1 cellular context compared by ENCODE assay signal in the genomic region with DNA sequence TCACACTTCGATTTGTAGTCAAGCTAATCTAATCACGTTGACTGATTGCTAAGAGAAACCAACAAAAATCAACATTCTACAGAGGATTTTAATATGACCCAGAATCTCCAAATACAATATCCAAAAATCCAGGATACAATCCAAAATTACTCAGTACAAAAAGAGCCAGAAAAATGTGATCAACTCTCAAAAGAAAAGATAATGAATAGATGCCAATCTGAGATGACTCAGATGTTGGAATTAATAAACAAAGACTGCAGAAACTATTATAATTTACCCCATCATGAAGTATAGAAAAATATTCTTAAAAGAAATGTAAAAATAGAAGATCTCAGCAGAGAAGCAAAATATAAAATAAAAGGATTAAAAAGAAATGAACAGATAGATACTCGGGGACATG.
TF ChIP-seq lines count a peak whose summit lies in the region.

No MANE protein-coding gene starts in this region.

TF ChIP-seq in IMR-90, 13 proteins besides CTCF, POLR2A, EP300 and RAD21:
- no peak for TF ChIP-seq FOS (IDR thresholded peaks at IDR 0.05; ENCODE audit: low read depth, low read length)
- no peak for TF ChIP-seq RFX5 (IDR thresholded peaks at IDR 0.05; ENCODE audit: low read depth, low read length)
- TF ChIP-seq USF2 (IDR thresholded peaks at IDR 0.05; ENCODE audit: low read depth, low read length), result no peak
- TF ChIP-seq CEBPB (IDR thresholded peaks at IDR 0.05; ENCODE audit: low read depth, low read length), result no peak
- no peak for TF ChIP-seq MAFK (IDR thresholded peaks at IDR 0.05; ENCODE audit: low read depth, low read length)
- TF ChIP-seq BHLHE40 (IDR thresholded peaks at IDR 0.05; ENCODE audit: low read depth, low read length), result no peak
- TF ChIP-seq, protein P1, sequence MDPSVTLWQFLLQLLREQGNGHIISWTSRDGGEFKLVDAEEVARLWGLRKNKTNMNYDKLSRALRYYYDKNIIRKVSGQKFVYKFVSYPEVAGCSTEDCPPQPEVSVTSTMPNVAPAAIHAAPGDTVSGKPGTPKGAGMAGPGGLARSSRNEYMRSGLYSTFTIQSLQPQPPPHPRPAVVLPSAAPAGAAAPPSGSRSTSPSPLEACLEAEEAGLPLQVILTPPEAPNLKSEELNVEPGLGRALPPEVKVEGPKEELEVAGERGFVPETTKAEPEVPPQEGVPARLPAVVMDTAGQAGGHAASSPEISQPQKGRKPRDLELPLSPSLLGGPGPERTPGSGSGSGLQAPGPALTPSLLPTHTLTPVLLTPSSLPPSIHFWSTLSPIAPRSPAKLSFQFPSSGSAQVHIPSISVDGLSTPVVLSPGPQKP (IDR thresholded peaks at IDR 0.05; ENCODE audit: borderline replicate concordance, low read depth, low read length), result no peak
- TF ChIP-seq MXI1 (IDR thresholded peaks at IDR 0.05; ENCODE audit: borderline replicate concordance, low read depth, low read length), result no peak
- no peak for TF ChIP-seq MAZ (IDR thresholded peaks at IDR 0.05; ENCODE audit: borderline replicate concordance, low read depth, low read length)
